ENCODE assay signal across 26 cellular contexts in the genomic region with DNA sequence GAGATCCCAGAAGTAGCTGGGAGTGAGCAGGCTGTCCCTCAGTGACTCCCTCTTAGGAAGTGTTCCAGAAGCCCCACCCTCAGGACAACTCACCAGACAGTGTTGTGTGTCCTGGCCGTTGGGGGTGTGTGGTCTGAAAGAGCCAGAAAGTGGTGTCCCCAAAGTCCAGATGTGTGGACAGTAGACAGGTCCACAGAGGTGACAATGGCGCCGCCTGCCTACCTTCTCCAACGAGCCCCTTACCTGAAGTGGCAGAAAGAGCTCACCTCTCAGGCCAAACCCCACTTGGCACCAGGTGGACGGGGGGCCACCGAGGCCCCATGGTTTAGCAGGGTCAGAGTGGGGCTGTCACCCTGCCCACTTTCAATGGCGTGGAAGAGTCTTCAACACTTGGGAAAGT. TPM values are rescaled to one million over a fixed set of nuclear protein-coding genes. Genes with fewer than 3 reads are reported as not detected.
DNase-seq lines count a peak whose midpoint lies in the region; ATAC-seq, FAIRE-seq and TF ChIP-seq lines count a peak whose summit lies in the region.
"Had no signal": no experiment of that assay in that cellular context is flagged by ENCODE, and none has a peak within 500 bp of the region (broad histone marks: within the 10 kb centered on the region; RNA-seq: fewer than 3 reads in every experiment).

No MANE protein-coding gene starts in this region.

- H3K36me3 ChIP-seq in RWPE2 (ENCODE audit: low read depth) (no peaks in the 10 kb centered on the region), keratinocyte (ENCODE audit: control insufficient read depth in 2 of 2, extremely low read depth in 1 of 2, insufficient read depth in 2 of 2, low read length in 2 of 2) (no peaks in the 10 kb centered on the region)
- H3K36me3 ChIP-seq: MG63, SJCRH30 had no signal

- peaks cover 11% of the 10 kb centered on the region for H3K36me3 Mint-ChIP-seq in Calu3 (ENCODE audit: insufficient read depth, unreplicated experiment)
- H3K36me3 Mint-ChIP-seq in stimulated activated memory B cell treated with anti-CD40 and anti-IgM and Interleukin-4, amounts not matched to agents 10 μg/mL and 1 μg/mL and 100 μg/mL, for 72 hours = peaks cover 17% of the 10 kb centered on the region
- H3K36me3 Mint-ChIP-seq in natural killer cell treated with Interleukin-12 subunit alpha and Interleukin-12 subunit beta and Interleukin-15 and Interleukin-18, amount 100 ng/mL, for 72 hours = no peaks in the 10 kb centered on the region

- no TSS peak for BruUV-seq in Calu3 (replicated peaks; lab: Mats Ljungman, UMichigan)

- H3K9me3 ChIP-seq in RWPE2 (ENCODE audit: severe bottlenecking) (no peaks in the 10 kb centered on the region), keratinocyte (ENCODE audit: control insufficient read depth, low read depth, low read length) (no peaks in the 10 kb centered on the region)
- H3K9me3 ChIP-seq: MG63, SJCRH30 had no signal

- H3K9ac ChIP-seq in keratinocyte (ENCODE audit: control insufficient read depth, extremely low read depth, insufficient read depth, low read length) = peak overlapping the region; percentile 61

- H3K27me3 ChIP-seq in RWPE2 (ENCODE audit: insufficient read depth, poor library complexity, severe bottlenecking) (no peaks in the 10 kb centered on the region), keratinocyte (ENCODE audit: control insufficient read depth, extremely low read depth, insufficient read depth, low read length) (no peaks in the 10 kb centered on the region)
- H3K27me3 ChIP-seq: MG63, SJCRH30 had no signal

- FAIRE-seq in keratinocyte (lab: Jason Lieb, UNC) = peak; percentile 44
- FAIRE-seq: GM12892, H1, HTR-8/SVneo had no signal

- peak overlapping the region; percentile 70 for H3K27ac Mint-ChIP-seq in Calu3 (ENCODE audit: unreplicated experiment)
- no peak overlapping the region for H3K27ac Mint-ChIP-seq in stimulated activated memory B cell treated with anti-CD40 and anti-IgM and Interleukin-4, amounts not matched to agents 10 μg/mL and 1 μg/mL and 100 μg/mL, for 72 hours
- no peak overlapping the region for H3K27ac Mint-ChIP-seq in natural killer cell treated with Interleukin-12 subunit alpha and Interleukin-12 subunit beta and Interleukin-15 and Interleukin-18, amount 100 ng/mL, for 72 hours

- H3K4me2 ChIP-seq in keratinocyte (ENCODE audit: control insufficient read depth, extremely low read depth, insufficient read depth, low read depth, low read length) = no peak overlapping the region

- H3K4me1 Mint-ChIP-seq in Calu3 (ENCODE audit: low read depth, unreplicated experiment) = peaks cover 15% of the 10 kb centered on the region
- peaks cover 11% of the 10 kb centered on the region for H3K4me1 Mint-ChIP-seq in stimulated activated memory B cell treated with anti-CD40 and anti-IgM and Interleukin-4, amounts not matched to agents 10 μg/mL and 1 μg/mL and 100 μg/mL, for 72 hours
- peaks cover 0 to 4% of the 10 kb centered on the region in 2 donors for H3K4me1 Mint-ChIP-seq in natural killer cell treated with Interleukin-12 subunit alpha and Interleukin-12 subunit beta and Interleukin-15 and Interleukin-18, amount 100 ng/mL, for 72 hours (ENCODE audit: low read depth in 2 of 2)

- intact Hi-C loops in Calu3 (cut with micrococcal nuclease; ENCODE audit: unreplicated experiment) = no loop called here

- H4K20me1 ChIP-seq in keratinocyte (ENCODE audit: control insufficient read depth, extremely low read depth, insufficient read depth, low read length) = no peaks in the 10 kb centered on the region

- H3K79me2 ChIP-seq in keratinocyte (ENCODE audit: control insufficient read depth, insufficient read depth, low read length) = no peaks in the 10 kb centered on the region

- H3K27ac ChIP-seq in RWPE2 (ENCODE audit: poor library complexity, severe bottlenecking) (peak overlapping the region; percentile 97), epithelial cell of prostate (peak overlapping the region; percentile 96), keratinocyte (ENCODE audit: control insufficient read depth, insufficient read depth, low read length) (peak overlapping the region; percentile 92)
- H3K27ac ChIP-seq: SJCRH30 had no signal

- no peak for ATAC-seq in RWPE2 (ENCODE audit: low read depth)
- ATAC-seq in stimulated activated memory B cell treated with anti-CD40 and anti-IgM and Interleukin-4, amounts not matched to agents 10 μg/mL and 1 μg/mL and 100 μg/mL, for 72 hours = no peak
- no peak for ATAC-seq in natural killer cell treated with Interleukin-12 subunit alpha and Interleukin-12 subunit beta and Interleukin-15 and Interleukin-18, amount 100 ng/mL, for 72 hours
- ATAC-seq: SK-N-SH treated with all-trans-retinoic acid at 6 μM for 48 hours had no signal

- no peaks in the 10 kb centered on the region for H3K27me3 Mint-ChIP-seq in Calu3 (ENCODE audit: unreplicated experiment)
- H3K27me3 Mint-ChIP-seq in stimulated activated memory B cell treated with anti-CD40 and anti-IgM and Interleukin-4, amounts not matched to agents 10 μg/mL and 1 μg/mL and 100 μg/mL, for 72 hours = no peaks in the 10 kb centered on the region
- peaks cover 32 to 35% of the 10 kb centered on the region in 2 donors for H3K27me3 Mint-ChIP-seq in natural killer cell treated with Interleukin-12 subunit alpha and Interleukin-12 subunit beta and Interleukin-15 and Interleukin-18, amount 100 ng/mL, for 72 hours

- peak overlapping the region; percentile 62 for H2AFZ ChIP-seq in keratinocyte (ENCODE audit: control insufficient read depth, low read length)

- CTCF ChIA-PET in Calu3 (lab: Charles Lee) = no interaction called here

- H3K4me3 Mint-ChIP-seq in Calu3 (ENCODE audit: low read depth, unreplicated experiment) = no peak overlapping the region
- H3K4me3 Mint-ChIP-seq in stimulated activated memory B cell treated with anti-CD40 and anti-IgM and Interleukin-4, amounts not matched to agents 10 μg/mL and 1 μg/mL and 100 μg/mL, for 72 hours = no peak overlapping the region
- no peak overlapping the region for H3K4me3 Mint-ChIP-seq in natural killer cell treated with Interleukin-12 subunit alpha and Interleukin-12 subunit beta and Interleukin-15 and Interleukin-18, amount 100 ng/mL, for 72 hours

- H3K4me1 ChIP-seq in RWPE2 (ENCODE audit: insufficient read depth, poor library complexity, severe bottlenecking) (peaks cover 30% of the 10 kb centered on the region), keratinocyte (ENCODE audit: control insufficient read depth, extremely low read depth, insufficient read depth, low read length) (peaks cover 37% of the 10 kb centered on the region)
- H3K4me1 ChIP-seq: SJCRH30 had no signal

- DNase-seq in Calu3 = no peak
- no peak for DNase-seq in RWPE2 (ENCODE audit: low spot score)
- no peak for DNase-seq in epithelial cell of prostate (ENCODE audit: low read depth, low spot score)
- no peak for DNase-seq in keratinocyte (ENCODE audit: low read depth, low spot score)
- no peak for DNase-seq in HuH-7.5 (ENCODE audit: low spot score)
- DNase-seq in glomerular visceral epithelial cell (ENCODE audit: extremely low spot score) = no peak
- no peak for DNase-seq in natural killer cell treated with Interleukin-12 subunit alpha and Interleukin-12 subunit beta and Interleukin-15 and Interleukin-18, amount 100 ng/mL, for 72 hours (ENCODE audit: low spot score)
- DNase-seq: 8988T, DMS153, DND-41, HCEC 1CT, KBM-7, MG63, NCI-H2029, NCI-H446, NCI-H524 treated with DMSO at 0.1 percent for 48 hours, NCI-H774, RPMI8226, SJCRH30 had no signal

- no peaks in the 10 kb centered on the region for H3K9me3 Mint-ChIP-seq in Calu3 (ENCODE audit: low read depth, unreplicated experiment)
- no peaks in the 10 kb centered on the region for H3K9me3 Mint-ChIP-seq in stimulated activated memory B cell treated with anti-CD40 and anti-IgM and Interleukin-4, amounts not matched to agents 10 μg/mL and 1 μg/mL and 100 μg/mL, for 72 hours
- H3K9me3 Mint-ChIP-seq in natural killer cell treated with Interleukin-12 subunit alpha and Interleukin-12 subunit beta and Interleukin-15 and Interleukin-18, amount 100 ng/mL, for 72 hours = no peaks in the 10 kb centered on the region

- no peaks in the 10 kb centered on the region for H3K9me1 ChIP-seq in keratinocyte (ENCODE audit: control insufficient read depth, extremely low read depth, insufficient read depth, low read length)

- no peak overlapping the region for H3K4me3 ChIP-seq in RWPE2 (ENCODE audit: severe bottlenecking)
- no peak overlapping the region for H3K4me3 ChIP-seq in keratinocyte (ENCODE audit: control insufficient read depth in 2 of 3, extremely low read depth in 1 of 3, insufficient read depth in 2 of 3, low read depth in 1 of 3, low read length in 3 of 3)
- H3K4me3 ChIP-seq: MG63, SJCRH30 had no signal

- TF ChIP-seq CTCF in Calu3 (IDR thresholded peaks at IDR 0.05; ENCODE audit: unreplicated experiment) (no peak), RWPE2 (IDR thresholded peaks at IDR 0.05; ENCODE audit: poor library complexity, severe bottlenecking) (no peak), keratinocyte (optimal IDR thresholded peaks at IDR 0.05 in 1 of 3, IDR thresholded peaks at IDR 0.05 in 1 of 3, conservative IDR thresholded peaks at IDR 0.05 in 1 of 3; ENCODE audit: extremely low read depth in 1 of 3, insufficient read depth in 2 of 3, low read length in 3 of 3) (no peak)

- dilution Hi-C loops in keratinocyte (cut with MboI; ENCODE audit: extremely low pct_ligation_motif_present, low sequenced_read_pairs) = no loop called here

RNA-seq across cellular contexts. Expression of a gene that starts 19.9 kb away (rescaled TPM):
- total RNA-seq in Calu3 (2022) = 1.8 and 3.1 TPM in 2 replicates
- polyA plus RNA-seq in keratinocyte = 0.49 to 0.72 TPM (median 0.53 TPM) in 3 replicates
- polyA plus RNA-seq in keratinocyte (2011; ENCODE audit: low read depth) = not detected
- 0.56 and 0.69 TPM in 2 replicates for polyA plus RNA-seq in keratinocyte (2011; cell fraction: cytosol; rRNA removed)
- polyA plus RNA-seq in keratinocyte (2011; cell fraction: nucleus; rRNA removed) = 0.65 and 0.78 TPM in 2 replicates
- polyA plus RNA-seq in keratinocyte (2012; ENCODE audit: low replicate concordance) = 1.5 and 2.1 TPM in 2 replicates
- polyA minus RNA-seq in keratinocyte = 0.10 to 0.23 TPM in 2 of 3 replicates, not detected in the other
- polyA minus RNA-seq in keratinocyte (2011; cell fraction: cytosol; rRNA and poly(A)+ RNA removed) = not detected
- polyA minus RNA-seq in keratinocyte (2011; cell fraction: nucleus; rRNA and poly(A)+ RNA removed) = 0.63 and 0.85 TPM in 2 replicates
- total RNA-seq in natural killer cell treated with Interleukin-12 subunit alpha and Interleukin-12 subunit beta and Interleukin-15 and Interleukin-18, amount 100 ng/mL, for 72 hours = 1 to 10 TPM; 1.0 to 1.5 TPM

RNA-seq across cellular contexts. Expression of a gene that starts 20.0 kb away (rescaled TPM):
- total RNA-seq in Calu3 (2022) = 15.1 and 19.9 TPM in 2 replicates
- polyA plus RNA-seq in keratinocyte = 21.7 to 49.0 TPM (median 30.6 TPM) in 3 replicates
- 11.7 TPM for polyA plus RNA-seq in keratinocyte (2011; ENCODE audit: low read depth)
- polyA plus RNA-seq in keratinocyte (2011; cell fraction: cytosol; rRNA removed) = 17.8 and 43.6 TPM in 2 replicates
- 33.3 and 34.8 TPM in 2 replicates for polyA plus RNA-seq in keratinocyte (2011; cell fraction: nucleus; rRNA removed)
- 21.5 and 26.7 TPM in 2 replicates for polyA plus RNA-seq in keratinocyte (2012; ENCODE audit: low replicate concordance)
- polyA minus RNA-seq in keratinocyte = 4.6 to 7.8 TPM (median 5.8 TPM) in 3 replicates
- 3.3 TPM for polyA minus RNA-seq in keratinocyte (2011; cell fraction: cytosol; rRNA and poly(A)+ RNA removed)
- polyA minus RNA-seq in keratinocyte (2011; cell fraction: nucleus; rRNA and poly(A)+ RNA removed) = 3.0 and 5.8 TPM in 2 replicates
- total RNA-seq in natural killer cell treated with Interleukin-12 subunit alpha and Interleukin-12 subunit beta and Interleukin-15 and Interleukin-18, amount 100 ng/mL, for 72 hours = 10 to 100 TPM; 17.3 to 25.3 TPM

RNA-seq across cellular contexts. Expression of a gene that starts 30.6 kb away (rescaled TPM):
- 95.2 and 105 TPM in 2 replicates for total RNA-seq in Calu3 (2022)
- polyA plus RNA-seq in keratinocyte = 938 to 1,215 TPM (median 1,093 TPM) in 3 replicates
- polyA plus RNA-seq in keratinocyte (2011; ENCODE audit: low read depth) = 70.7 TPM
- polyA plus RNA-seq in keratinocyte (2011; cell fraction: cytosol; rRNA removed) = 1,032 and 1,036 TPM in 2 replicates
- polyA plus RNA-seq in keratinocyte (2011; cell fraction: nucleus; rRNA removed) = 399 and 521 TPM in 2 replicates
- polyA plus RNA-seq in keratinocyte (2012; ENCODE audit: low replicate concordance) = 274 and 954 TPM in 2 replicates
- 120 to 199 TPM (median 154 TPM) in 3 replicates for polyA minus RNA-seq in keratinocyte
- polyA minus RNA-seq in keratinocyte (2011; cell fraction: cytosol; rRNA and poly(A)+ RNA removed) = 458 TPM
- 35.1 and 35.3 TPM in 2 replicates for polyA minus RNA-seq in keratinocyte (2011; cell fraction: nucleus; rRNA and poly(A)+ RNA removed)
- 100 to 1,000 TPM in 1 of 2 donors, 10 to 100 TPM in 1; 75.9 to 106 TPM for total RNA-seq in natural killer cell treated with Interleukin-12 subunit alpha and Interleukin-12 subunit beta and Interleukin-15 and Interleukin-18, amount 100 ng/mL, for 72 hours

RNA-seq across cellular contexts. Expression of a gene that starts 30.9 kb away (rescaled TPM):
- total RNA-seq in Calu3 (2022) = 19.8 and 25.9 TPM in 2 replicates
- polyA plus RNA-seq in keratinocyte = 6.6 to 11.6 TPM (median 8.3 TPM) in 3 replicates
- polyA plus RNA-seq in keratinocyte (2011; ENCODE audit: low read depth) = 7.6 TPM
- polyA plus RNA-seq in keratinocyte (2011; cell fraction: cytosol; rRNA removed) = 6.6 and 8.5 TPM in 2 replicates
- 32.2 and 32.7 TPM in 2 replicates for polyA plus RNA-seq in keratinocyte (2011; cell fraction: nucleus; rRNA removed)
- polyA plus RNA-seq in keratinocyte (2012; ENCODE audit: low replicate concordance) = 5.2 and 10.5 TPM in 2 replicates
- 6.0 to 14.7 TPM (median 10.8 TPM) in 3 replicates for polyA minus RNA-seq in keratinocyte
- polyA minus RNA-seq in keratinocyte (2011; cell fraction: cytosol; rRNA and poly(A)+ RNA removed) = 3.8 TPM
- 13.2 and 27.2 TPM in 2 replicates for polyA minus RNA-seq in keratinocyte (2011; cell fraction: nucleus; rRNA and poly(A)+ RNA removed)
- total RNA-seq in natural killer cell treated with Interleukin-12 subunit alpha and Interleukin-12 subunit beta and Interleukin-15 and Interleukin-18, amount 100 ng/mL, for 72 hours = 10 to 100 TPM; 16.0 to 29.7 TPM

RNA-seq across cellular contexts. Expression of a gene that starts 41.7 kb away (rescaled TPM):
- 0.71 and 3.1 TPM in 2 replicates for total RNA-seq in Calu3 (2022)
- 0.14 to 0.68 TPM (median 0.46 TPM) in 3 replicates for polyA plus RNA-seq in keratinocyte
- 0.49 TPM for polyA plus RNA-seq in keratinocyte (2011; ENCODE audit: low read depth)
- 0.12 and 0.30 TPM in 2 replicates for polyA plus RNA-seq in keratinocyte (2011; cell fraction: cytosol; rRNA removed)
- polyA plus RNA-seq in keratinocyte (2011; cell fraction: nucleus; rRNA removed) = 0.71 and 1.2 TPM in 2 replicates
- 0.34 and 0.95 TPM in 2 replicates for polyA plus RNA-seq in keratinocyte (2012; ENCODE audit: low replicate concordance)
- polyA minus RNA-seq in keratinocyte = 0.59 to 5.9 TPM (median 0.64 TPM) in 3 replicates
- not detected for polyA minus RNA-seq in keratinocyte (2011; cell fraction: cytosol; rRNA and poly(A)+ RNA removed)
- 1.8 TPM in 2 replicates for polyA minus RNA-seq in keratinocyte (2011; cell fraction: nucleus; rRNA and poly(A)+ RNA removed)
- total RNA-seq in natural killer cell treated with Interleukin-12 subunit alpha and Interleukin-12 subunit beta and Interleukin-15 and Interleukin-18, amount 100 ng/mL, for 72 hours = not detected
- total RNA-seq: LHCN-M2, SJCRH30 had no signal
- polyA plus RNA-seq: BJ had no signal
